8 cellular contexts compared by ENCODE assay signal in the genomic region with DNA sequence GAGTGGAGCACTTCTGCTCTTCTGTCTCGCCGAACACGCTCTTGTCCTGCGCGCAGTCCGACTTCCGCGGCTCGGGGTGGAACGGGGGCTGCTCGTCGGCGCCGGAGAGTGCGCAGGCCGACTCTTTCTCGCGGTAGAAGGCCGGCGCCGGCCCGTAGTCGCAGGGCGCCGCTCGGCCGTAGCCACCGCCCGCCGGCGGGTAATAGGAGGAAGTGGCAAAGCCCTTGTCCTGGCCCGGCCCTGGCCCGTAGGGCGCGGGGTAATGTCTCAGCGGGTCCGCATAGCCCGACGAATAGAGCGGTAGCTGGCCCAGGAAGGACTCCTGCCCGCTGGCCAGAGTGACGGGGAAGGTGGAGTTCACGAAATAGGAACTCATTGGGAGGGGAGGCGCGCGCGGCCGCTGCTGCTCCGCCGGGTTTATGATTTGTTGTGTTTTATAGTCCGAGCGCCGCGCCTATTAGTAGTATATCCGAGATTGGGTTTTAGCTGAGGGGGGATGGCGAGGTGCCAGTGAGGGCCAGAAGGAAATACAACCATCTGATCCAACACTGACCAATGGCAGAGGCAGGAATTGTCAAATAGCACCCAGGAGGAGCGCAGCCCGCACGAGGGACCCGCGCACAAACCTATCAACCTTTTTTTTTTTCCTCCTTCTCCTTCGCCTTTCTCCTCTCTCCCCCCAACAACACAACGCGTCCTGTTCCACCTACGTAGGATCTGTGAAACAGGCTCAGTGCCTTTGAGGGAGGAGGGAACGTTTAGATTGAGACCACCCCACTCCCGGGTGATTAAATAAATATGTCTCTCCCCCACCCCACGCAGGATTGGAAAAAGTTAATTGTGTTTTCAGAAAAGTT. TPM values are rescaled to one million over a fixed set of nuclear protein-coding genes. Genes with fewer than 3 reads are reported as not detected.
DNase-seq lines count a peak whose midpoint lies in the region; ATAC-seq, FAIRE-seq and TF ChIP-seq lines count a peak whose summit lies in the region.
"Had no signal": no experiment of that assay in that cellular context is flagged by ENCODE, and none has a peak within 500 bp of the region (broad histone marks: within the 10 kb centered on the region; RNA-seq: fewer than 3 reads in every experiment).

No MANE protein-coding gene starts in this region.

- H3K4me3 ChIP-seq in astrocyte of the cerebellum (ENCODE audit: low read depth, low read length) (peak overlapping the region; percentile 44), right lobe of liver (peak overlapping the region; percentile 36 to 48 (median 36)), testis (peak overlapping the region; percentile 37 to 38)

- intact Hi-C loops in right lobe of liver (cut with DNase I) (no loop called here), testis (cut with DNase I; ENCODE audit: low total_unique reads) (loop anchor here (10.0 kb wide), 1 partner anchor 103 kb away; no protein-coding TSS in a partner anchor)

- H3K4me1 ChIP-seq in right lobe of liver (peaks cover 0 to 23% (median 0%) of the 10 kb centered on the region in 4 donors), testis (peaks cover 4% of the 10 kb centered on the region)

- FAIRE-seq in GM12891 (lab: Jason Lieb, UNC) = peak; percentile 85

- TF ChIP-seq POLR2A in GM12891 (IDR thresholded peaks at IDR 0.05; ENCODE audit: low read depth, low read length) (no peak), right lobe of liver (IDR thresholded peaks at IDR 0.05) (no peak), testis (IDR thresholded peaks at IDR 0.05) (no peak)

- H3K9me3 ChIP-seq in right lobe of liver (no peaks in the 10 kb centered on the region), testis (no peaks in the 10 kb centered on the region)

- H3K27ac ChIP-seq in right lobe of liver (peak overlapping the region in 2 of 3 donors; percentile 46 to 53), testis (no peak overlapping the region)

- in situ Hi-C loops in astrocyte of the cerebellum (cut with HindIII; ENCODE audit: low sequenced_read_pairs) = no loop called here

- no peak for TF ChIP-seq CTCF in astrocyte of the cerebellum (IDR thresholded peaks at IDR 0.05; ENCODE audit: low read depth, low read length, missing control alignments)
- TF ChIP-seq CTCF in right lobe of liver (IDR thresholded peaks at IDR 0.05) = no peak
- TF ChIP-seq CTCF in testis (IDR thresholded peaks at IDR 0.05) = no peak

- WGBS in right lobe of liver (ENCODE audit: insufficient coverage, low coverage, low lambda C conversion rate, missing lambda C conversion rate) = 4% methylated on average over 23 of the region's 68 CpGs
- WGBS in testis, 2 donors = 1% methylated on average over 27 to 68 of the region's 68 CpGs

- peak; percentile 16 to 48 (median 42) for ATAC-seq in right lobe of liver

- peak; percentile 58 for DNase-seq in GM12891 (ENCODE audit: insufficient read length, low spot score)
- peak; percentile 79 for DNase-seq in NCI-H2029 (lab: John Stamatoyannopoulos, UW)
- DNase-seq in astrocyte of the cerebellum (ENCODE audit: low read depth) = no peak
- no peak for DNase-seq in right lobe of liver
- DNase-seq in testis = no peak
- DNase-seq in nucleus accumbens (lab: John Stamatoyannopoulos, UW) = no peak
- DNase-seq in NK-92 (lab: John Stamatoyannopoulos, UW; ENCODE audit: unreplicated experiment) = no peak

- H3K27me3 ChIP-seq in right lobe of liver (peaks cover 0 to 45% of the 10 kb centered on the region in 2 donors), testis (peaks cover 5% of the 10 kb centered on the region)

- H3K36me3 ChIP-seq in right lobe of liver = no peaks in the 10 kb centered on the region
- H3K36me3 ChIP-seq in testis (ENCODE audit: low read depth, missing control alignments) = no peaks in the 10 kb centered on the region

TF ChIP-seq in GM12891, 5 proteins besides CTCF, POLR2A, EP300 and RAD21:
- peak; percentile 28; the same call in 1 of the 2 replicates for TF ChIP-seq SPI1 (IDR thresholded peaks at IDR 0.05; ENCODE audit: low read depth, low read length)
- TF ChIP-seq POLR2AphosphoS5 (IDR thresholded peaks at IDR 0.05; ENCODE audit: low read depth, low read length) = no peak
- TF ChIP-seq PAX5 (IDR thresholded peaks at IDR 0.05; ENCODE audit: insufficient read depth, low read length, severe bottlenecking) = no peak

RNA-seq across cellular contexts. Expression of gene HOXB5, which starts 4.4 kb away (rescaled TPM):
- polyA plus RNA-seq in GM12891 (2012; ENCODE audit: low read depth, missing spikeins) = not detected
- total RNA-seq in right lobe of liver (under 1 TPM in 5 of 6 experiments, not detected in 1; 0.11 to 0.29 (median 0.19) TPM), testis (under 1 TPM; 0.50 to 0.71 TPM)
- 1.7 TPM for polyA plus RNA-seq in testis (ENCODE audit: insufficient read depth, low read depth, low replicate concordance)

RNA-seq across cellular contexts. Expression of gene HOXB6, which starts 6.8 kb away (rescaled TPM):
- polyA plus RNA-seq in GM12891 (2012; ENCODE audit: low read depth, missing spikeins) = 0.12 TPM
- total RNA-seq in right lobe of liver (under 1 TPM; 0.18 to 0.83 (median 0.56) TPM), testis (1 to 10 TPM; 2.0 to 4.3 TPM)
- polyA plus RNA-seq in testis (ENCODE audit: insufficient read depth, low read depth, low replicate concordance) = 3.0 TPM

RNA-seq across cellular contexts. Expression of gene HOXB3, which starts 8.0 kb away (rescaled TPM):
- polyA plus RNA-seq in GM12891 (2012; ENCODE audit: low read depth, missing spikeins) = 6.2 TPM
- total RNA-seq in right lobe of liver (1 to 10 TPM in 5 of 6 experiments, under 1 TPM in 1; 0.99 to 3.2 (median 2.6) TPM), testis (10 to 100 TPM in 1 of 2 donors, 1 to 10 TPM in 1; 9.2 to 10.6 TPM)
- polyA plus RNA-seq in testis (ENCODE audit: insufficient read depth, low read depth, low replicate concordance) = 11.4 TPM

RNA-seq across cellular contexts. Expression of gene HOXB7, which starts 12.8 kb away (rescaled TPM):
- 2.3 TPM for polyA plus RNA-seq in GM12891 (2012; ENCODE audit: low read depth, missing spikeins)
- under 1 TPM in 4 of 6 experiments, not detected in 2; 0.16 to 0.79 (median 0.30) TPM for total RNA-seq in right lobe of liver
- 1 to 10 TPM; 2.8 to 3.2 TPM for total RNA-seq in testis
- polyA plus RNA-seq in testis (ENCODE audit: insufficient read depth, low read depth, low replicate concordance) = 4.4 TPM

RNA-seq across cellular contexts. Expression of gene HOXB8, which starts 17.1 kb away (rescaled TPM):
- polyA plus RNA-seq in GM12891 (2012; ENCODE audit: low read depth, missing spikeins) = not detected
- total RNA-seq in right lobe of liver = not detected
- total RNA-seq in testis = 1 to 10 TPM; 2.0 to 2.7 TPM
- 1.2 TPM for polyA plus RNA-seq in testis (ENCODE audit: insufficient read depth, low read depth, low replicate concordance)
- total RNA-seq: T-helper 1 cell treated with Interleukin-12 subunit alpha and Interleukin-12 subunit beta and Interleukin-4 antibody, amounts not matched to agents 30 ng/mL and 1 ng/mL, for 36 hours had no signal

Comparison
In these comparisons a context has a peak if more than half of its experiments do, and no peak if none do; other contexts are left out.
1. DNase-seq: peak in GM12891 (single experiment) and NCI-H2029 (single experiment); none in astrocyte of the cerebellum (single experiment), right lobe of liver (0 of 3), testis (single experiment), nucleus accumbens (0 of 56) and NK-92 (single experiment).
2. H3K27ac ChIP-seq: peak in right lobe of liver (2 of 3); none in testis (0 of 2).
3. Peak in every context shown above with its lines, with median percentiles within 50 percentile points of each other: H3K4me3 ChIP-seq.